In the genomic region with DNA sequence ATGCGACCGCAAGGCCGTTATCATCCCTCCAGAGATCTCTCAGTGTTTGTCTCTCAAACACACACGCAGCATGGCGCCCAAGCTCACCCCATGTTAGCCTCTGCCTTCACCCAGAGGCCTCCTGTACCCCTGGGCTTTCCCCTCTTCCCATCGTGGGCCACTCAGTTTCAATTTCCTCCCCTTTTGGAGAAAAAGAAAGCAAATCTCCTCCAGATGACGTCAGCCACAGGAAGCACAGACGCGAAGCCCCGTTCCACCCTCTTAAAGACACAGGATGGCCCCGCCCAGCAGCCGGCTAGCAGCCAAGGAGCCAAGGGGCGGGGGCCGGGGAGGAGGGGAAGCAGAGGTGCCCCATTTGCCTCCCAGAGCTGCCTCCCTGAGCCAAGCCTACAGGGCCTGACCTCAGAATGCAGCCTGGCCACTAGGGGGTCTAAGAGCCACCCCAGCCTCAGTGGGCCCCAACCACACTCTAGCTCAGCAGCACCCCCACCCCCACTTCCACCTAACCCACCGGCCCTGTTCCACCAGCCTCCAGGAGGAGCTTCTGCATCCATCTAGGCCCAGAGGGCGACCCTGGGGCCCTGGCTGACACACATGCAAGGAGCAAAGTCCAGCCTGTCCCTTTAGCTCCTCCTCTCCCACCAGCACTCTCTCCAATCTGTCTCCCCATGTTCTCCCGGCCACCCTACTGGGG, we compare ENCODE assay signal across 1 cellular context.
TF ChIP-seq lines count a peak whose summit lies in the region.

No MANE protein-coding gene starts in this region.

TF ChIP-seq in H1, 55 proteins besides CTCF, POLR2A, EP300 and RAD21 (continues in another document):
- TF ChIP-seq ATF3 (IDR thresholded peaks at IDR 0.05; ENCODE audit: insufficient read depth, low read depth, low read length) (0 out of 2 replicates have a peak, but pooled peaks have one; percentile 19), KDM1A (IDR thresholded peaks at IDR 0.05; ENCODE audit: borderline replicate concordance, low read length) (no peak), CHD2 (IDR thresholded peaks at IDR 0.05; ENCODE audit: low read length) (0 out of 2 replicates have a peak, but pooled peaks have one; percentile 15), HDAC2 (IDR thresholded peaks at IDR 0.05; ENCODE audit: borderline replicate concordance in 1 of 2, low read depth in 2 of 2, low read length in 2 of 2) (0 out of 4 replicates have a peak, but pooled peaks of 1 of the 2 experiments have one; percentile 76), RXRA (IDR thresholded peaks at IDR 0.05; ENCODE audit: insufficient read depth, low read depth, low read length) (0 out of 2 replicates have a peak, but pooled peaks have one; percentile 75), GABPA (IDR thresholded peaks at IDR 0.05; ENCODE audit: borderline replicate concordance, insufficient read depth, low read length) (no peak; the same call in 1 of the 2 replicates), SIX5 (IDR thresholded peaks at IDR 0.05; ENCODE audit: low read depth, low read length) (no peak), POU5F1 (IDR thresholded peaks at IDR 0.05; ENCODE audit: low read depth, low read length) (no peak), KDM5A (IDR thresholded peaks at IDR 0.05; ENCODE audit: low read length) (no peak), JUND (IDR thresholded peaks at IDR 0.05; ENCODE audit: low read length) (peak; percentile 83), BACH1 (IDR thresholded peaks at IDR 0.05; ENCODE audit: low read length) (peak; percentile 43; the same call in 1 of the 2 replicates), RNF2 (IDR thresholded peaks at IDR 0.05; ENCODE audit: borderline replicate concordance, low read depth, low read length, missing control alignments, poor library complexity, severe bottlenecking) (no peak), SP4 (IDR thresholded peaks at IDR 0.05; ENCODE audit: low read length) (0 out of 2 replicates have a peak, but pooled peaks have one; percentile 31), SRF (IDR thresholded peaks at IDR 0.05; ENCODE audit: low read depth, low read length) (no peak), CBX5 (IDR thresholded peaks at IDR 0.05; ENCODE audit: low read depth, low read length) (no peak), JUN (IDR thresholded peaks at IDR 0.05; ENCODE audit: low read depth, low read length) (no peak), CTBP2 (IDR thresholded peaks at IDR 0.05; ENCODE audit: borderline replicate concordance, insufficient read depth, insufficient read length, low read length) (peak; percentile 77), TBP (IDR thresholded peaks at IDR 0.05; ENCODE audit: low read depth, low read length) (peak; percentile 46; the same call in 1 of the 2 replicates), RFX5 (IDR thresholded peaks at IDR 0.05; ENCODE audit: borderline replicate concordance, low read depth, low read length) (no peak), TAF7 (optimal IDR thresholded peaks at IDR 0.05; ENCODE audit: borderline replicate concordance, low read depth, low read length) (no peak), MAX (IDR thresholded peaks at IDR 0.05) (peak; percentile 51; the same call in 1 of the 2 replicates), TCF12 (IDR thresholded peaks at IDR 0.05; ENCODE audit: low read depth, low read length) (0 out of 2 replicates have a peak, but pooled peaks have one; percentile 4), SP1 (IDR thresholded peaks at IDR 0.05; ENCODE audit: low read depth, low read length) (0 out of 2 replicates have a peak, but pooled peaks have one; percentile 61), CBX8 (IDR thresholded peaks at IDR 0.05; ENCODE audit: borderline replicate concordance, low read depth, low read length) (no peak), EZH2 (IDR thresholded peaks at IDR 0.05; ENCODE audit: low read depth, low read length, severe bottlenecking) (no peak), EGR1 (IDR thresholded peaks at IDR 0.05; ENCODE audit: borderline replicate concordance, low read depth, low read length) (0 out of 2 replicates have a peak, but pooled peaks have one; percentile 5), HDAC6 (IDR thresholded peaks at IDR 0.05; ENCODE audit: low read depth, low read length) (no peak), FOSL1 (IDR thresholded peaks at IDR 0.05; ENCODE audit: insufficient read depth, low read depth, low read length) (no peak), SP2 (IDR thresholded peaks at IDR 0.05; ENCODE audit: low read length) (no peak), SUZ12 (IDR thresholded peaks at IDR 0.05; ENCODE audit: low read length) (no peak), SIRT6 (IDR thresholded peaks at IDR 0.05; ENCODE audit: low read length) (no peak), ASH2L (IDR thresholded peaks at IDR 0.05; ENCODE audit: low read length) (no peak), BRCA1 (IDR thresholded peaks at IDR 0.05; ENCODE audit: low read depth, low read length) (no peak), SAP30 (IDR thresholded peaks at IDR 0.05; ENCODE audit: insufficient read depth, insufficient replicate concordance, low read length) (peak; percentile 51), BCL11A (IDR thresholded peaks at IDR 0.05; ENCODE audit: low read depth in 2 of 2, low read length in 2 of 2) (no peak), TEAD4 (IDR thresholded peaks at IDR 0.05; ENCODE audit: low read depth, low read length) (peak; percentile 8; the same call in 1 of the 2 replicates), SIN3A (conservative IDR thresholded peaks at IDR 0.05 in 1 of 2, IDR thresholded peaks at IDR 0.05 in 1 of 2; ENCODE audit: low read depth in 1 of 2, low read length in 2 of 2) (0 out of 4 replicates have a peak, but pooled peaks of 1 of the 2 experiments have one; percentile 49), MAFK (IDR thresholded peaks at IDR 0.05; ENCODE audit: low read depth, low read length) (peak; percentile 2; the same call in 1 of the 2 replicates), NANOG (IDR thresholded peaks at IDR 0.05; ENCODE audit: insufficient read depth, low read depth, low read length, poor library complexity, severe bottlenecking) (no peak), CHD1 (IDR thresholded peaks at IDR 0.05; ENCODE audit: low read depth, low read length) (no peak), TAF1 (IDR thresholded peaks at IDR 0.05; ENCODE audit: low read depth, low read length) (peak; percentile 62), NRF1 (IDR thresholded peaks at IDR 0.05; ENCODE audit: low read depth, low read length) (no peak), CREB1 (IDR thresholded peaks at IDR 0.05) (peak; percentile 90), CEBPB (IDR thresholded peaks at IDR 0.05; ENCODE audit: low read depth, low read length) (no peak), PHF8 (conservative IDR thresholded peaks at IDR 0.05; ENCODE audit: low read depth, low read length) (peak; percentile 50), ZNF274 (IDR thresholded peaks at IDR 0.05; ENCODE audit: borderline replicate concordance, extremely low read depth, low read length) (no peak), POLR2AphosphoS5 (IDR thresholded peaks at IDR 0.05; ENCODE audit: low read depth, low read length) (no peak; the same call in none of the 2 replicates), GTF2F1 (IDR thresholded peaks at IDR 0.05; ENCODE audit: borderline replicate concordance, low read depth, low read length) (no peak), KDM4A (IDR thresholded peaks at IDR 0.05; ENCODE audit: low read depth, low read length, severe bottlenecking) (no peak), YY1 (IDR thresholded peaks at IDR 0.05; ENCODE audit: low read depth, low read length) (peak; percentile 8), E2F6 (IDR thresholded peaks at IDR 0.05) (no peak), RBBP5 (IDR thresholded peaks at IDR 0.05; ENCODE audit: borderline replicate concordance, low read depth, low read length) (no peak)
- TF ChIP-seq, protein P1, sequence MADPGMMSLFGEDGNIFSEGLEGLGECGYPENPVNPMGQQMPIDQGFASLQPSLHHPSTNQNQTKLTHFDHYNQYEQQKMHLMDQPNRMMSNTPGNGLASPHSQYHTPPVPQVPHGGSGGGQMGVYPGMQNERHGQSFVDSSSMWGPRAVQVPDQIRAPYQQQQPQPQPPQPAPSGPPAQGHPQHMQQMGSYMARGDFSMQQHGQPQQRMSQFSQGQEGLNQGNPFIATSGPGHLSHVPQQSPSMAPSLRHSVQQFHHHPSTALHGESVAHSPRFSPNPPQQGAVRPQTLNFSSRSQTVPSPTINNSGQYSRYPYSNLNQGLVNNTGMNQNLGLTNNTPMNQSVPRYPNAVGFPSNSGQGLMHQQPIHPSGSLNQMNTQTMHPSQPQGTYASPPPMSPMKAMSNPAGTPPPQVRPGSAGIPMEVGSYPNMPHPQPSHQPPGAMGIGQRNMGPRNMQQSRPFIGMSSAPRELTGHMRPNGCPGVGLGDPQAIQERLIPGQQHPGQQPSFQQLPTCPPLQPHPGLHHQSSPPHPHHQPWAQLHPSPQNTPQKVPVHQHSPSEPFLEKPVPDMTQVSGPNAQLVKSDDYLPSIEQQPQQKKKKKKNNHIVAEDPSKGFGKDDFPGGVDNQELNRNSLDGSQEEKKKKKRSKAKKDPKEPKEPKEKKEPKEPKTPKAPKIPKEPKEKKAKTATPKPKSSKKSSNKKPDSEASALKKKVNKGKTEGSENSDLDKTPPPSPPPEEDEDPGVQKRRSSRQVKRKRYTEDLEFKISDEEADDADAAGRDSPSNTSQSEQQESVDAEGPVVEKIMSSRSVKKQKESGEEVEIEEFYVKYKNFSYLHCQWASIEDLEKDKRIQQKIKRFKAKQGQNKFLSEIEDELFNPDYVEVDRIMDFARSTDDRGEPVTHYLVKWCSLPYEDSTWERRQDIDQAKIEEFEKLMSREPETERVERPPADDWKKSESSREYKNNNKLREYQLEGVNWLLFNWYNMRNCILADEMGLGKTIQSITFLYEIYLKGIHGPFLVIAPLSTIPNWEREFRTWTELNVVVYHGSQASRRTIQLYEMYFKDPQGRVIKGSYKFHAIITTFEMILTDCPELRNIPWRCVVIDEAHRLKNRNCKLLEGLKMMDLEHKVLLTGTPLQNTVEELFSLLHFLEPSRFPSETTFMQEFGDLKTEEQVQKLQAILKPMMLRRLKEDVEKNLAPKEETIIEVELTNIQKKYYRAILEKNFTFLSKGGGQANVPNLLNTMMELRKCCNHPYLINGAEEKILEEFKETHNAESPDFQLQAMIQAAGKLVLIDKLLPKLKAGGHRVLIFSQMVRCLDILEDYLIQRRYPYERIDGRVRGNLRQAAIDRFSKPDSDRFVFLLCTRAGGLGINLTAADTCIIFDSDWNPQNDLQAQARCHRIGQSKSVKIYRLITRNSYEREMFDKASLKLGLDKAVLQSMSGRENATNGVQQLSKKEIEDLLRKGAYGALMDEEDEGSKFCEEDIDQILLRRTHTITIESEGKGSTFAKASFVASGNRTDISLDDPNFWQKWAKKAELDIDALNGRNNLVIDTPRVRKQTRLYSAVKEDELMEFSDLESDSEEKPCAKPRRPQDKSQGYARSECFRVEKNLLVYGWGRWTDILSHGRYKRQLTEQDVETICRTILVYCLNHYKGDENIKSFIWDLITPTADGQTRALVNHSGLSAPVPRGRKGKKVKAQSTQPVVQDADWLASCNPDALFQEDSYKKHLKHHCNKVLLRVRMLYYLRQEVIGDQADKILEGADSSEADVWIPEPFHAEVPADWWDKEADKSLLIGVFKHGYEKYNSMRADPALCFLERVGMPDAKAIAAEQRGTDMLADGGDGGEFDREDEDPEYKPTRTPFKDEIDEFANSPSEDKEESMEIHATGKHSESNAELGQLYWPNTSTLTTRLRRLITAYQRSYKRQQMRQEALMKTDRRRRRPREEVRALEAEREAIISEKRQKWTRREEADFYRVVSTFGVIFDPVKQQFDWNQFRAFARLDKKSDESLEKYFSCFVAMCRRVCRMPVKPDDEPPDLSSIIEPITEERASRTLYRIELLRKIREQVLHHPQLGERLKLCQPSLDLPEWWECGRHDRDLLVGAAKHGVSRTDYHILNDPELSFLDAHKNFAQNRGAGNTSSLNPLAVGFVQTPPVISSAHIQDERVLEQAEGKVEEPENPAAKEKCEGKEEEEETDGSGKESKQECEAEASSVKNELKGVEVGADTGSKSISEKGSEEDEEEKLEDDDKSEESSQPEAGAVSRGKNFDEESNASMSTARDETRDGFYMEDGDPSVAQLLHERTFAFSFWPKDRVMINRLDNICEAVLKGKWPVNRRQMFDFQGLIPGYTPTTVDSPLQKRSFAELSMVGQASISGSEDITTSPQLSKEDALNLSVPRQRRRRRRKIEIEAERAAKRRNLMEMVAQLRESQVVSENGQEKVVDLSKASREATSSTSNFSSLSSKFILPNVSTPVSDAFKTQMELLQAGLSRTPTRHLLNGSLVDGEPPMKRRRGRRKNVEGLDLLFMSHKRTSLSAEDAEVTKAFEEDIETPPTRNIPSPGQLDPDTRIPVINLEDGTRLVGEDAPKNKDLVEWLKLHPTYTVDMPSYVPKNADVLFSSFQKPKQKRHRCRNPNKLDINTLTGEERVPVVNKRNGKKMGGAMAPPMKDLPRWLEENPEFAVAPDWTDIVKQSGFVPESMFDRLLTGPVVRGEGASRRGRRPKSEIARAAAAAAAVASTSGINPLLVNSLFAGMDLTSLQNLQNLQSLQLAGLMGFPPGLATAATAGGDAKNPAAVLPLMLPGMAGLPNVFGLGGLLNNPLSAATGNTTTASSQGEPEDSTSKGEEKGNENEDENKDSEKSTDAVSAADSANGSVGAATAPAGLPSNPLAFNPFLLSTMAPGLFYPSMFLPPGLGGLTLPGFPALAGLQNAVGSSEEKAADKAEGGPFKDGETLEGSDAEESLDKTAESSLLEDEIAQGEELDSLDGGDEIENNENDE (IDR thresholded peaks at IDR 0.05; ENCODE audit: insufficient replicate concordance, low read length) = no peak
- TF ChIP-seq, protein P2, sequence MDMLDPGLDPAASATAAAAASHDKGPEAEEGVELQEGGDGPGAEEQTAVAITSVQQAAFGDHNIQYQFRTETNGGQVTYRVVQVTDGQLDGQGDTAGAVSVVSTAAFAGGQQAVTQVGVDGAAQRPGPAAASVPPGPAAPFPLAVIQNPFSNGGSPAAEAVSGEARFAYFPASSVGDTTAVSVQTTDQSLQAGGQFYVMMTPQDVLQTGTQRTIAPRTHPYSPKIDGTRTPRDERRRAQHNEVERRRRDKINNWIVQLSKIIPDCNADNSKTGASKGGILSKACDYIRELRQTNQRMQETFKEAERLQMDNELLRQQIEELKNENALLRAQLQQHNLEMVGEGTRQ (IDR thresholded peaks at IDR 0.05; ENCODE audit: low read length) = no peak
